1 cellular context compared by ENCODE assay signal in genomic region chr2:75481041-75481836, GRCh38.
TF ChIP-seq lines count a peak whose summit lies in the region.

No MANE protein-coding gene starts in this region.

TF ChIP-seq in HepG2, 621 proteins besides CTCF, POLR2A, EP300 and RAD21 (continued from another document):
- TF ChIP-seq CCAR2 (optimal IDR thresholded peaks at IDR 0.05; ENCODE audit: low read depth, low read length) (no peak), POLR2AphosphoS5 (IDR thresholded peaks at IDR 0.05; ENCODE audit: low read depth, low read length) (no peak), ZNF773 (CRISPR knock-in tag; IDR thresholded peaks at IDR 0.05; ENCODE audit: borderline replicate concordance) (no peak), POGZ (CRISPR knock-in tag; IDR thresholded peaks at IDR 0.05) (peak; percentile 89), POLR2G (IDR thresholded peaks at IDR 0.05; ENCODE audit: low read depth, low read length) (no peak), SALL1 (CRISPR knock-in tag; IDR thresholded peaks at IDR 0.05) (peak; percentile 94), ZNF577 (CRISPR knock-in tag; IDR thresholded peaks at IDR 0.05; ENCODE audit: borderline replicate concordance, low read depth) (no peak), FIP1L1 (IDR thresholded peaks at IDR 0.05; ENCODE audit: borderline replicate concordance, insufficient read depth, low read depth, low read length) (no peak), MXD3 (CRISPR knock-in tag; IDR thresholded peaks at IDR 0.05) (no peak), STAG1 (CRISPR knock-in tag; IDR thresholded peaks at IDR 0.05) (peak; percentile 38), MAZ (IDR thresholded peaks at IDR 0.05; ENCODE audit: borderline replicate concordance, low read depth, low read length) (no peak), MAZ (CRISPR knock-in tag; IDR thresholded peaks at IDR 0.05; ENCODE audit: low read depth) (no peak), JUN (CRISPR knock-in tag; IDR thresholded peaks at IDR 0.05) (peak; percentile 55; the same call in 1 of the 2 replicates), MTF1 (CRISPR knock-in tag; IDR thresholded peaks at IDR 0.05) (no peak), SOX6 (IDR thresholded peaks at IDR 0.05) (no peak), SOX6 (CRISPR knock-in tag; IDR thresholded peaks at IDR 0.05) (peak; percentile 97), ELF4 (CRISPR knock-in tag; IDR thresholded peaks at IDR 0.05; ENCODE audit: borderline replicate concordance) (no peak), HCFC1 (IDR thresholded peaks at IDR 0.05; ENCODE audit: low read depth, low read length) (no peak), IRX3 (CRISPR knock-in tag; IDR thresholded peaks at IDR 0.05; ENCODE audit: borderline replicate concordance, low read depth) (no peak), ATF3 (CRISPR knock-in tag; IDR thresholded peaks at IDR 0.05) (no peak; the same call in 1 of the 2 replicates), RXRA (CRISPR knock-in tag; IDR thresholded peaks at IDR 0.05) (peak; percentile 33; the same call in 1 of the 2 replicates), ZNF501 (CRISPR knock-in tag; IDR thresholded peaks at IDR 0.05) (no peak; the same call in 1 of the 2 replicates), RCOR2 (CRISPR knock-in tag; IDR thresholded peaks at IDR 0.05) (peak; percentile 91), ZNF263 (CRISPR knock-in tag; IDR thresholded peaks at IDR 0.05) (no peak), NR0B2 (CRISPR knock-in tag; IDR thresholded peaks at IDR 0.05) (no peak), ZNF513 (CRISPR knock-in tag; conservative IDR thresholded peaks at IDR 0.05) (no peak), FOXO1 (CRISPR knock-in tag; IDR thresholded peaks at IDR 0.05) (peak; percentile 96), HMGA1 (CRISPR knock-in tag; conservative IDR thresholded peaks at IDR 0.05) (no peak), BRCA1 (CRISPR knock-in tag; IDR thresholded peaks at IDR 0.05) (no peak)
- TF ChIP-seq, protein P1, sequence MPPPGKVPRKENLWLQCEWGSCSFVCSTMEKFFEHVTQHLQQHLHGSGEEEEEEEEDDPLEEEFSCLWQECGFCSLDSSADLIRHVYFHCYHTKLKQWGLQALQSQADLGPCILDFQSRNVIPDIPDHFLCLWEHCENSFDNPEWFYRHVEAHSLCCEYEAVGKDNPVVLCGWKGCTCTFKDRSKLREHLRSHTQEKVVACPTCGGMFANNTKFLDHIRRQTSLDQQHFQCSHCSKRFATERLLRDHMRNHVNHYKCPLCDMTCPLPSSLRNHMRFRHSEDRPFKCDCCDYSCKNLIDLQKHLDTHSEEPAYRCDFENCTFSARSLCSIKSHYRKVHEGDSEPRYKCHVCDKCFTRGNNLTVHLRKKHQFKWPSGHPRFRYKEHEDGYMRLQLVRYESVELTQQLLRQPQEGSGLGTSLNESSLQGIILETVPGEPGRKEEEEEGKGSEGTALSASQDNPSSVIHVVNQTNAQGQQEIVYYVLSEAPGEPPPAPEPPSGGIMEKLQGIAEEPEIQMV (CRISPR knock-in tag; IDR thresholded peaks at IDR 0.05; ENCODE audit: low read depth) = no peak
- TF ChIP-seq, protein P2, sequence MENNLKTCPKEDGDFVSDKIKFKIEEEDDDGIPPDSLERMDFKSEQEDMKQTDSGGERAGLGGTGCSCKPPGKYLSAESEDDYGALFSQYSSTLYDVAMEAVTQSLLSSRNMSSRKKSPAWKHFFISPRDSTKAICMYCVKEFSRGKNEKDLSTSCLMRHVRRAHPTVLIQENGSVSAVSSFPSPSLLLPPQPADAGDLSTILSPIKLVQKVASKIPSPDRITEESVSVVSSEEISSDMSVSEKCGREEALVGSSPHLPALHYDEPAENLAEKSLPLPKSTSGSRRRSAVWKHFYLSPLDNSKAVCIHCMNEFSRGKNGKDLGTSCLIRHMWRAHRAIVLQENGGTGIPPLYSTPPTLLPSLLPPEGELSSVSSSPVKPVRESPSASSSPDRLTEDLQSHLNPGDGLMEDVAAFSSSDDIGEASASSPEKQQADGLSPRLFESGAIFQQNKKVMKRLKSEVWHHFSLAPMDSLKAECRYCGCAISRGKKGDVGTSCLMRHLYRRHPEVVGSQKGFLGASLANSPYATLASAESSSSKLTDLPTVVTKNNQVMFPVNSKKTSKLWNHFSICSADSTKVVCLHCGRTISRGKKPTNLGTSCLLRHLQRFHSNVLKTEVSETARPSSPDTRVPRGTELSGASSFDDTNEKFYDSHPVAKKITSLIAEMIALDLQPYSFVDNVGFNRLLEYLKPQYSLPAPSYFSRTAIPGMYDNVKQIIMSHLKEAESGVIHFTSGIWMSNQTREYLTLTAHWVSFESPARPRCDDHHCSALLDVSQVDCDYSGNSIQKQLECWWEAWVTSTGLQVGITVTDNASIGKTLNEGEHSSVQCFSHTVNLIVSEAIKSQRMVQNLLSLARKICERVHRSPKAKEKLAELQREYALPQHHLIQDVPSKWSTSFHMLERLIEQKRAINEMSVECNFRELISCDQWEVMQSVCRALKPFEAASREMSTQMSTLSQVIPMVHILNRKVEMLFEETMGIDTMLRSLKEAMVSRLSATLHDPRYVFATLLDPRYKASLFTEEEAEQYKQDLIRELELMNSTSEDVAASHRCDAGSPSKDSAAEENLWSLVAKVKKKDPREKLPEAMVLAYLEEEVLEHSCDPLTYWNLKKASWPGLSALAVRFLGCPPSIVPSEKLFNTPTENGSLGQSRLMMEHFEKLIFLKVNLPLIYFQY (CRISPR knock-in tag; IDR thresholded peaks at IDR 0.05; ENCODE audit: borderline replicate concordance) = 0 out of 2 replicates have a peak, but pooled peaks have one; percentile 13
- TF ChIP-seq, protein P3, sequence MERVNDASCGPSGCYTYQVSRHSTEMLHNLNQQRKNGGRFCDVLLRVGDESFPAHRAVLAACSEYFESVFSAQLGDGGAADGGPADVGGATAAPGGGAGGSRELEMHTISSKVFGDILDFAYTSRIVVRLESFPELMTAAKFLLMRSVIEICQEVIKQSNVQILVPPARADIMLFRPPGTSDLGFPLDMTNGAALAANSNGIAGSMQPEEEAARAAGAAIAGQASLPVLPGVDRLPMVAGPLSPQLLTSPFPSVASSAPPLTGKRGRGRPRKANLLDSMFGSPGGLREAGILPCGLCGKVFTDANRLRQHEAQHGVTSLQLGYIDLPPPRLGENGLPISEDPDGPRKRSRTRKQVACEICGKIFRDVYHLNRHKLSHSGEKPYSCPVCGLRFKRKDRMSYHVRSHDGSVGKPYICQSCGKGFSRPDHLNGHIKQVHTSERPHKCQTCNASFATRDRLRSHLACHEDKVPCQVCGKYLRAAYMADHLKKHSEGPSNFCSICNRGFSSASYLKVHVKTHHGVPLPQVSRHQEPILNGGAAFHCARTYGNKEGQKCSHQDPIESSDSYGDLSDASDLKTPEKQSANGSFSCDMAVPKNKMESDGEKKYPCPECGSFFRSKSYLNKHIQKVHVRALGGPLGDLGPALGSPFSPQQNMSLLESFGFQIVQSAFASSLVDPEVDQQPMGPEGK (CRISPR knock-in tag; IDR thresholded peaks at IDR 0.05) = no peak; the same call in 1 of the 2 replicates
- TF ChIP-seq, protein P4, sequence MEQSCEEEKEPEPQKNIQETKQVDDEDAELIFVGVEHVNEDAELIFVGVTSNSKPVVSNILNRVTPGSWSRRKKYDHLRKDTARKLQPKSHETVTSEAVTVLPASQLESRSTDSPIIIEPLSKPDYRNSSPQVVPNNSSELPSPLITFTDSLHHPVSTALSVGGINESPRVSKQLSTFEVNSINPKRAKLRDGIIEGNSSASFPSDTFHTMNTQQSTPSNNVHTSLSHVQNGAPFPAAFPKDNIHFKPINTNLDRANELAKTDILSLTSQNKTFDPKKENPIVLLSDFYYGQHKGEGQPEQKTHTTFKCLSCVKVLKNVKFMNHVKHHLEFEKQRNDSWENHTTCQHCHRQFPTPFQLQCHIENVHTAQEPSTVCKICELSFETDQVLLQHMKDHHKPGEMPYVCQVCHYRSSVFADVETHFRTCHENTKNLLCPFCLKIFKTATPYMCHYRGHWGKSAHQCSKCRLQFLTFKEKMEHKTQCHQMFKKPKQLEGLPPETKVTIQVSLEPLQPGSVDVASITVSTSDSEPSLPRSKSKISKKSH (CRISPR knock-in tag; IDR thresholded peaks at IDR 0.05; ENCODE audit: borderline replicate concordance) = no peak
